In genomic region chr3:122800031-122800430, GRCh38 we compare ENCODE assay signal across 30 cellular contexts.
"Had no signal": no experiment of that assay in that cellular context is flagged by ENCODE, and none has a peak within 500 bp of the region (broad histone marks: within the 10 kb centered on the region; RNA-seq: fewer than 3 reads in every experiment).

No MANE protein-coding gene starts in this region.

- H3K4me3 ChIP-seq: lower lobe of right lung, neural progenitor cell, ovary, psoas muscle, sigmoid colon, testis, tibial artery, upper lobe of left lung had no signal

- FAIRE-seq: colon, endometrium, urothelium cell line had no signal

- H3K36me3 Mint-ChIP-seq: stimulated activated effector memory CD8-positive, alpha-beta T cell treated with anti-CD3 and anti-CD28 coated beads, Interleukin-12 subunit alpha, Interleukin-12 subunit beta, amount 100 ng/mL, for 72 hours had no signal

- DNase-seq: central memory CD4-positive, alpha-beta T cell; dermis blood vessel endothelial cell; effector memory CD4-positive, alpha-beta T cell; foreskin melanocyte; hypothalamus; immature natural killer cell; left ventricle myocardium superior; lower lobe of right lung; midbrain; naive thymus-derived CD4-positive, alpha-beta T cell; nucleus accumbens; ovary; posterior cingulate gyrus; psoas muscle; right cardiac atrium; sigmoid colon; stimulated activated CD4-positive, alpha-beta T cell treated with anti-CD3 and anti-CD28 coated beads, Interleukin-2, amount 100 ng/mL, for 24 hours; stimulated activated CD4-positive, alpha-beta T cell treated with anti-CD3 and anti-CD28 coated beads, Interleukin-4, amount 100 ng/mL, for 24 hours; stimulated activated naive CD8-positive, alpha-beta T cell treated with anti-CD3 and anti-CD28 coated beads, Interleukin-15, Interleukin-2, amounts not matched to agents 100 U/mL and 50 U/mL, for 24 hours; substantia nigra; testis; tibial artery; upper lobe of left lung had no signal

- H3K4me3 Mint-ChIP-seq: immature natural killer cell; memory B cell; naive thymus-derived CD4-positive, alpha-beta T cell; nephron; neural progenitor cell; stimulated activated effector memory CD8-positive, alpha-beta T cell treated with anti-CD3 and anti-CD28 coated beads, Interleukin-12 subunit alpha, Interleukin-12 subunit beta, amount 100 ng/mL, for 72 hours had no signal

- H3K27ac Mint-ChIP-seq: immature natural killer cell; memory B cell; naive thymus-derived CD4-positive, alpha-beta T cell; nephron; neural progenitor cell; stimulated activated effector memory CD8-positive, alpha-beta T cell treated with anti-CD3 and anti-CD28 coated beads, Interleukin-12 subunit alpha, Interleukin-12 subunit beta, amount 100 ng/mL, for 72 hours had no signal

- H3K9me3 ChIP-seq: lower lobe of right lung, ovary, psoas muscle, sigmoid colon, testis, tibial artery, upper lobe of left lung had no signal

- H3K27ac ChIP-seq: lower lobe of right lung, neural progenitor cell, ovary, sigmoid colon, testis, tibial artery, upper lobe of left lung had no signal

- H3K9me3 Mint-ChIP-seq: immature natural killer cell, memory B cell, nephron, neural progenitor cell had no signal

- H3K27me3 ChIP-seq: ovary, sigmoid colon, testis, tibial artery, upper lobe of left lung had no signal

- H3K27me3 Mint-ChIP-seq: memory B cell; naive thymus-derived CD4-positive, alpha-beta T cell had no signal

- H3K36me3 ChIP-seq: lower lobe of right lung, neural progenitor cell, ovary, sigmoid colon, tibial artery, upper lobe of left lung had no signal
